Comparison of ENCODE assay signal across 12 cellular contexts in the genomic region with DNA sequence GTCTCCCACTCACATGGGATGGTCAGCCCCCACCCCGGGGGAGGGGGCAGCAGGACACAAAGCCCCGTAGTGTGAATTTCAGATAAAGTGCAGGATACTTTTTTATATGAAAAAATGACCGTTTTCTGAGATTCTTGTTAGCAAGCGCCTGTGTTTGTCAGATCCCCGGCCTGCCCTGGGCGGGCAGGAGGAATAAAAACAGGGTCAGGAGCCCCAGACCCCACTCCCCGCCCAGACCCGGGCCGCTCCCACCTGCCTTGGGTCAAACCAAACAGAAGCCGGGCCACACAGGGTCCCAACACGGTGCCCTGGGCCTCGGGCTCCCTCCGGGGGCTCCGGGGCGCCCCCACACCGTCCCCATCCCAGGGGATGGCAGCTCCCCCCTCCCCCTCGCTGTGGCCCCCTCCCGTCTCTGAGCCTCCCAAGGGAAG. TPM values are rescaled to one million over a fixed set of nuclear protein-coding genes. Genes with fewer than 3 reads are reported as not detected.
DNase-seq lines count a peak whose midpoint lies in the region; ATAC-seq and TF ChIP-seq lines count a peak whose summit lies in the region.
"Had no signal": no experiment of that assay in that cellular context is flagged by ENCODE, and none has a peak within 500 bp of the region (broad histone marks: within the 10 kb centered on the region; RNA-seq: fewer than 3 reads in every experiment).

No MANE protein-coding gene starts in this region.

- H3K4me3 ChIP-seq in suprapubic skin (peak overlapping the region; percentile 46), thyroid gland (replicated peaks in 1 of 3) (peak overlapping the region in 1 of 3 donors; percentile 21)

- no peak overlapping the region for H3K4me3 Mint-ChIP-seq in activated CD4-positive, alpha-beta T cell treated with anti-CD3 and anti-CD28 coated beads for 36 hours
- no peak overlapping the region for H3K4me3 Mint-ChIP-seq in type B pancreatic cell
- H3K4me3 Mint-ChIP-seq: activated naive CD8-positive, alpha-beta T cell; stimulated activated naive CD8-positive, alpha-beta T cell treated with anti-CD3 and anti-CD28 coated beads, Interleukin-15, Interleukin-2, amounts not matched to agents 100 ng/mL and 50 ng/mL, for 24 hours had no signal

- H3K9me3 Mint-ChIP-seq in activated CD4-positive, alpha-beta T cell treated with anti-CD3 and anti-CD28 coated beads for 36 hours (ENCODE audit: low read depth), result no peaks in the 10 kb centered on the region
- H3K9me3 Mint-ChIP-seq in type B pancreatic cell, result no peaks in the 10 kb centered on the region
- H3K9me3 Mint-ChIP-seq: stimulated activated naive CD8-positive, alpha-beta T cell treated with anti-CD3 and anti-CD28 coated beads, Interleukin-15, Interleukin-2, amounts not matched to agents 100 ng/mL and 50 ng/mL, for 24 hours had no signal

- ATAC-seq in activated CD4-positive, alpha-beta T cell treated with anti-CD3 and anti-CD28 coated beads for 36 hours, result no peak
- no peak for ATAC-seq in GM21825 (IDR thresholded peaks at IDR 0.05; ENCODE audit: unreplicated experiment)
- ATAC-seq: esophagus mucosa had no signal

- DNase-seq in Daoy (ENCODE audit: low read depth) (peak; percentile 4), iPS-NIHi11 (ENCODE audit: low spot score) (peak; percentile 73), suprapubic skin (ENCODE audit: low spot score in 2 of 2) (peak in 1 of 2 donors; percentile 63), thyroid gland (no peak), type B pancreatic cell (ENCODE audit: extremely low spot score, unreplicated experiment) (no peak)
- no peak for DNase-seq in activated CD4-positive, alpha-beta T cell treated with anti-CD3 and anti-CD28 coated beads for 36 hours
- DNase-seq: NCI-H187 had no signal

- CTCF ChIA-PET in activated CD4-positive, alpha-beta T cell treated with anti-CD3 and anti-CD28 coated beads for 36 hours (lab: Charles Lee), result no interaction called here

- no peak for TF ChIP-seq EP300 in suprapubic skin (IDR thresholded peaks at IDR 0.05)

- no peaks in the 10 kb centered on the region for H3K36me3 ChIP-seq in suprapubic skin
- H3K36me3 ChIP-seq in thyroid gland, result no peaks in the 10 kb centered on the region

- H3K9me3 ChIP-seq in suprapubic skin (no peaks in the 10 kb centered on the region), thyroid gland (no peaks in the 10 kb centered on the region)

- H3K27me3 Mint-ChIP-seq in activated CD4-positive, alpha-beta T cell treated with anti-CD3 and anti-CD28 coated beads for 36 hours, result peaks cover 2% of the 10 kb centered on the region
- no peaks in the 10 kb centered on the region for H3K27me3 Mint-ChIP-seq in type B pancreatic cell
- H3K27me3 Mint-ChIP-seq: activated naive CD8-positive, alpha-beta T cell; stimulated activated naive CD8-positive, alpha-beta T cell treated with anti-CD3 and anti-CD28 coated beads, Interleukin-15, Interleukin-2, amounts not matched to agents 100 ng/mL and 50 ng/mL, for 24 hours had no signal

- TF ChIP-seq CTCF in VCaP (conservative IDR thresholded peaks at IDR 0.05) (no peak), suprapubic skin (IDR thresholded peaks at IDR 0.05) (no peak), thyroid gland (IDR thresholded peaks at IDR 0.05) (no peak), type B pancreatic cell (conservative IDR thresholded peaks at IDR 0.05) (no peak)

- H3K36me3 Mint-ChIP-seq in activated CD4-positive, alpha-beta T cell treated with anti-CD3 and anti-CD28 coated beads for 36 hours (ENCODE audit: low read depth), result no peaks in the 10 kb centered on the region
- no peaks in the 10 kb centered on the region for H3K36me3 Mint-ChIP-seq in type B pancreatic cell
- H3K36me3 Mint-ChIP-seq: activated naive CD8-positive, alpha-beta T cell had no signal

- no peaks in the 10 kb centered on the region for H3K4me1 Mint-ChIP-seq in activated CD4-positive, alpha-beta T cell treated with anti-CD3 and anti-CD28 coated beads for 36 hours
- H3K4me1 Mint-ChIP-seq in type B pancreatic cell (ENCODE audit: unreplicated experiment), result no peaks in the 10 kb centered on the region

- no peak overlapping the region for H3K27ac Mint-ChIP-seq in activated CD4-positive, alpha-beta T cell treated with anti-CD3 and anti-CD28 coated beads for 36 hours
- no peak overlapping the region for H3K27ac Mint-ChIP-seq in type B pancreatic cell
- H3K27ac Mint-ChIP-seq: activated naive CD8-positive, alpha-beta T cell; stimulated activated naive CD8-positive, alpha-beta T cell treated with anti-CD3 and anti-CD28 coated beads, Interleukin-15, Interleukin-2, amounts not matched to agents 100 ng/mL and 50 ng/mL, for 24 hours had no signal

- 24% methylated on average over 10 of the region's 18 CpGs for WGBS in suprapubic skin
- WGBS in thyroid gland, 2 donors, result 36 to 52% methylated on average over 9 to 15 of the region's 18 CpGs

- peaks cover 32% of the 10 kb centered on the region for H3K27me3 ChIP-seq in suprapubic skin
- H3K27me3 ChIP-seq in thyroid gland, result no peaks in the 10 kb centered on the region

- intact Hi-C loops in activated CD4-positive, alpha-beta T cell treated with anti-CD3 and anti-CD28 coated beads for 36 hours (cut with DNase I, micrococcal nuclease), result no loop called here
- intact Hi-C loops in thyroid gland (cut with DNase I), result no loop called here

- H3K4me1 ChIP-seq in suprapubic skin, result peaks cover 69% of the 10 kb centered on the region
- peaks cover 7 to 32% of the 10 kb centered on the region in 2 donors for H3K4me1 ChIP-seq in thyroid gland

- TF ChIP-seq POLR2A in suprapubic skin (IDR thresholded peaks at IDR 0.05) (no peak), thyroid gland (IDR thresholded peaks at IDR 0.05) (no peak)

- POLR2A ChIA-PET in activated CD4-positive, alpha-beta T cell treated with anti-CD3 and anti-CD28 coated beads for 36 hours (lab: Charles Lee), result no interaction called here

- H3K27ac ChIP-seq in VCaP (peak overlapping the region; percentile 31; the same call in 1 of the 2 replicates), suprapubic skin (peak overlapping the region; percentile 8), thyroid gland (peak overlapping the region in 1 of 3 donors; percentile 2)

RNA-seq across cellular contexts. Expression of gene NRARP, which starts 13.5 kb away (rescaled TPM):
- total RNA-seq in Daoy (2014; rRNA removed; shearing (Covaris generic)), result 3.5 and 10.0 TPM in 2 replicates
- total RNA-seq in suprapubic skin, result 10 to 100 TPM; 25.3 to 69.0 (median 65.5) TPM
- 1 to 10 TPM; 2.1 TPM for total RNA-seq in activated CD4-positive, alpha-beta T cell treated with anti-CD3 and anti-CD28 coated beads for 36 hours
- total RNA-seq in thyroid gland, result 10 to 100 TPM in 1 of 4 donors, 1 to 10 TPM in 3; 1.8 to 10.2 (median 6.8) TPM
- total RNA-seq in type B pancreatic cell (ENCODE audit: low replicate concordance), result 17.9 and 21.7 TPM in 2 replicates

RNA-seq across cellular contexts. Expression of gene TOR4A, which starts 38.1 kb away (rescaled TPM):
- total RNA-seq in Daoy (2014; rRNA removed; shearing (Covaris generic)), result 13.4 and 18.7 TPM in 2 replicates
- 1 to 10 TPM; 3.5 to 9.2 (median 4.4) TPM for total RNA-seq in suprapubic skin
- total RNA-seq in activated CD4-positive, alpha-beta T cell treated with anti-CD3 and anti-CD28 coated beads for 36 hours, result 1 to 10 TPM; 2.6 to 3.4 TPM
- total RNA-seq in thyroid gland, result 10 to 100 TPM; 10.8 to 14.7 (median 12.0) TPM
- total RNA-seq in type B pancreatic cell (ENCODE audit: low replicate concordance), result 2.7 and 4.5 TPM in 2 replicates

Comparison
In these comparisons a context has a peak if more than half of its experiments do, and no peak if none do; other contexts are left out.
1. DNase-seq: peak in Daoy (single experiment) and iPS-NIHi11 (single experiment); none in activated CD4-positive, alpha-beta T cell treated with anti-CD3 and anti-CD28 coated beads for 36 hours (single experiment), thyroid gland (0 of 2) and type B pancreatic cell (single experiment).